ENCODE assay signal across 8 cellular contexts in genomic region chr1:226643701-226644540, GRCh38.
DNase-seq lines count a peak whose midpoint lies in the region; ATAC-seq, FAIRE-seq and TF ChIP-seq lines count a peak whose summit lies in the region.

No MANE protein-coding gene starts in this region.

- DNase-seq in NOMO-1 treated with DMSO at 0.1 percent for 48 hours (lab: John Stamatoyannopoulos, UW; ENCODE audit: unreplicated experiment): peak; percentile 57
- no peak for DNase-seq in endothelial cell (ENCODE audit: low spot score)
- no peak for DNase-seq in NCI-H748 (lab: John Stamatoyannopoulos, UW; ENCODE audit: unreplicated experiment)
- DNase-seq in HT-29 (ENCODE audit: low spot score): no peak
- no peak for DNase-seq in D721Med (ENCODE audit: insufficient read length, low spot score)
- no peak for DNase-seq in NK-92 treated with Interleukin-12 subunit alpha and Interleukin-12 subunit beta, amount 100 ng/mL, for 24 hours (lab: John Stamatoyannopoulos, UW)

- peaks cover 67% of the 10 kb centered on the region for H3K4me1 ChIP-seq in DOHH2 (ENCODE audit: control insufficient read depth, low read length)

- H3K79me2 ChIP-seq in DOHH2 (ENCODE audit: control insufficient read depth, low read length): peaks cover 20% of the 10 kb centered on the region

- H3K27ac ChIP-seq in DOHH2 (ENCODE audit: low read depth, low read length): peak overlapping the region; percentile 87

- peak; percentile 42 for ATAC-seq in GM21367 (IDR thresholded peaks at IDR 0.05; ENCODE audit: unreplicated experiment)

- H3K27me3 Mint-ChIP-seq in endothelial cell (ENCODE audit: unreplicated experiment): peaks cover 20% of the 10 kb centered on the region

- peaks cover 15% of the 10 kb centered on the region for H3F3A ChIP-seq in DOHH2 (ENCODE audit: control insufficient read depth, insufficient read depth)

- peaks cover 33% of the 10 kb centered on the region for H3K4me1 Mint-ChIP-seq in endothelial cell (ENCODE audit: unreplicated experiment)

- H3K4me2 ChIP-seq in DOHH2 (ENCODE audit: low read length): peak overlapping the region; percentile 63

- H3K4me3 Mint-ChIP-seq in endothelial cell (ENCODE audit: unreplicated experiment): peak overlapping the region; percentile 84

- FAIRE-seq in D721Med (lab: Jason Lieb, UNC): no peak

- TF ChIP-seq CTCF in DOHH2 (IDR thresholded peaks at IDR 0.05; ENCODE audit: low read depth, low read length, poor library complexity, severe bottlenecking) (peak; percentile 49), endothelial cell (IDR thresholded peaks at IDR 0.05; ENCODE audit: unreplicated experiment) (no peak), D721Med (IDR thresholded peaks at IDR 0.05; ENCODE audit: insufficient read depth, missing control alignments) (no peak)

- no peaks in the 10 kb centered on the region for H3K9me2 ChIP-seq in DOHH2 (replicated peaks; ENCODE audit: control insufficient read depth, low read length)

- H3K4me3 ChIP-seq in DOHH2 (ENCODE audit: low read length): peak overlapping the region; percentile 60

- no peak overlapping the region for H3K27ac Mint-ChIP-seq in endothelial cell (ENCODE audit: unreplicated experiment)

- no peaks in the 10 kb centered on the region for H3K27me3 ChIP-seq in DOHH2 (ENCODE audit: control insufficient read depth, low read length)

- peaks cover 86% of the 10 kb centered on the region for H3K36me3 ChIP-seq in DOHH2 (ENCODE audit: control insufficient read depth, low read length)

- H3K9me3 Mint-ChIP-seq in endothelial cell (ENCODE audit: unreplicated experiment): no peaks in the 10 kb centered on the region

- H3K9me3 ChIP-seq in DOHH2 (ENCODE audit: control insufficient read depth, insufficient read depth, low read length): no peaks in the 10 kb centered on the region

- H3K36me3 Mint-ChIP-seq in endothelial cell (ENCODE audit: low read depth, unreplicated experiment): peaks cover 48% of the 10 kb centered on the region

- peaks cover 3% of the 10 kb centered on the region; the same call in 1 of the 2 replicates for H4K20me1 ChIP-seq in DOHH2 (ENCODE audit: control insufficient read depth, insufficient read depth, low read depth, low read length)
